In genomic region chr17:77182205-77182604, GRCh38 we compare ENCODE assay signal across 9 cellular contexts. TPM values are rescaled to one million over a fixed set of nuclear protein-coding genes. Genes with fewer than 3 reads are reported as not detected.
DNase-seq lines count a peak whose midpoint lies in the region; TF ChIP-seq lines count a peak whose summit lies in the region.
"Had no signal": no experiment of that assay in that cellular context is flagged by ENCODE, and none has a peak within 500 bp of the region (broad histone marks: within the 10 kb centered on the region; RNA-seq: fewer than 3 reads in every experiment).

No MANE protein-coding gene starts in this region.

- no peaks in the 10 kb centered on the region for H3K9me2 ChIP-seq in OCI-LY7 (ENCODE audit: insufficient read depth, low read length)

- H3K4me3 ChIP-seq in OCI-LY7 (ENCODE audit: low read depth, low read length, poor library complexity, severe bottlenecking) (peak overlapping the region; percentile 25), stomach (no peak overlapping the region)

- H3K27me3 Mint-ChIP-seq in activated T-cell treated with anti-CD3 and anti-CD28 coated beads, Interleukin-2, amount 50 U/mL, for 24 hours = no peaks in the 10 kb centered on the region

- peaks cover 49% of the 10 kb centered on the region for H3K4me1 Mint-ChIP-seq in activated T-cell treated with anti-CD3 and anti-CD28 coated beads, Interleukin-2, amount 50 U/mL, for 24 hours (ENCODE audit: low read depth)

- H3K4me1 ChIP-seq in OCI-LY7 (ENCODE audit: insufficient read depth, low read length, poor library complexity, severe bottlenecking) (peaks cover 71% of the 10 kb centered on the region), stomach (peaks cover 53 to 91% (median 71%) of the 10 kb centered on the region in 4 donors)

- no peak for TF ChIP-seq POLR2A in stomach (IDR thresholded peaks at IDR 0.05)

- H3K27ac ChIP-seq in OCI-LY7 (ENCODE audit: low read depth, low read length, poor library complexity, severe bottlenecking) (peak overlapping the region; percentile 7), stomach (peak overlapping the region in 4 of 5 donors; percentile 26 to 65 (median 56))
- H3K27ac ChIP-seq: KMS-11 had no signal

- no peak overlapping the region for H2AFZ ChIP-seq in OCI-LY7 (ENCODE audit: low read length)

- H3K36me3 ChIP-seq in OCI-LY7 (ENCODE audit: insufficient read depth, low read length) (peaks cover 79% of the 10 kb centered on the region), stomach (peaks cover 0 to 13% (median 2%) of the 10 kb centered on the region in 4 donors)

- no peak for TF ChIP-seq EP300 in stomach (IDR thresholded peaks at IDR 0.05)

- H3K27me3 ChIP-seq in stomach = no peaks in the 10 kb centered on the region

- no peaks in the 10 kb centered on the region for H3K9me3 Mint-ChIP-seq in activated T-cell treated with anti-CD3 and anti-CD28 coated beads, Interleukin-2, amount 50 U/mL, for 24 hours

- BruUV-seq in OCI-LY7 (replicated peaks; lab: Mats Ljungman, UMichigan) = no TSS peak

- H3K36me3 Mint-ChIP-seq in activated T-cell treated with anti-CD3 and anti-CD28 coated beads, Interleukin-2, amount 50 U/mL, for 24 hours (ENCODE audit: low read depth) = peaks cover 5% of the 10 kb centered on the region

- H3K9me3 ChIP-seq in OCI-LY7 (ENCODE audit: low read length) (no peaks in the 10 kb centered on the region), stomach (no peaks in the 10 kb centered on the region)

- WGBS in stomach, 5 donors = 32 to 60% (median 58%) methylated on average over 2 of the region's 2 CpGs

- H3K4me3 Mint-ChIP-seq in activated T-cell treated with anti-CD3 and anti-CD28 coated beads, Interleukin-2, amount 50 U/mL, for 24 hours = peak overlapping the region; percentile 63

- TF ChIP-seq CTCF in OCI-LY7 (conservative IDR thresholded peaks at IDR 0.05; ENCODE audit: low read length) = no peak
- no peak for TF ChIP-seq CTCF in stomach (IDR thresholded peaks at IDR 0.05)

- H4K20me1 ChIP-seq in OCI-LY7 (ENCODE audit: insufficient read depth, low read length) = peaks cover 60% of the 10 kb centered on the region

- POLR2A ChIA-PET in OCI-LY7 (lab: Charles Lee) = interaction anchor here (0.5 to 2.6 kb wide), 10 partner anchors 10 to 566 kb away, joined by 3 to 13 read pairs (median 4); partner anchors contain the start of gene SEC14L1

- peak overlapping the region; percentile 91 for H3K27ac Mint-ChIP-seq in activated T-cell treated with anti-CD3 and anti-CD28 coated beads, Interleukin-2, amount 50 U/mL, for 24 hours

- intact Hi-C loops in OCI-LY7 (cut with micrococcal nuclease; ENCODE audit: unreplicated experiment) = loop anchor here (2.0 kb wide), 1 partner anchor 35 kb away; no protein-coding TSS in a partner anchor
- intact Hi-C loops in stomach (cut with DNase I; ENCODE audit: low total_unique reads) = no loop called here

- CTCF ChIA-PET in OCI-LY7 (lab: Charles Lee; ENCODE audit: unreplicated experiment) = interaction anchor here (0.7 to 1.1 kb wide), 2 partner anchors 26 to 31 kb away, joined by 3 read pairs; no protein-coding TSS in a partner anchor

- no peak for DNase-seq in activated T-cell treated with anti-CD3 and anti-CD28 coated beads, Interleukin-2, amount 50 U/mL, for 24 hours
- no peak for DNase-seq in activated T-cell treated with anti-CD3 and anti-CD28 coated beads, Interleukin-2, amount 50 U/mL, for 1 hour
- DNase-seq in OCI-LY7 (ENCODE audit: low spot score) (peak; percentile 26), dermis microvascular lymphatic vessel endothelial cell (ENCODE audit: low read depth in 2 of 2) (peak; percentile 44 to 61), stomach (no peak), Ammon's horn (ENCODE audit: low spot score) (no peak), NCI-H345 treated with DMSO at 0.1 percent for 48 hours (lab: John Stamatoyannopoulos, UW; ENCODE audit: unreplicated experiment) (no peak), HK-2 (ENCODE audit: unreplicated experiment) (no peak)

- H3K4me2 ChIP-seq in OCI-LY7 (ENCODE audit: low read length) = peak overlapping the region; percentile 58
- H3K4me2 ChIP-seq: KMS-11 had no signal

- peaks cover 99% of the 10 kb centered on the region for H3K79me2 ChIP-seq in OCI-LY7 (ENCODE audit: insufficient read depth, low read depth, low read length)

RNA-seq across cellular contexts. Expression of gene SEC14L1, which starts 41.4 kb away (rescaled TPM):
- total RNA-seq in OCI-LY7 (2014; rRNA removed; shearing (Covaris generic)) = 123 and 137 TPM in 2 replicates
- total RNA-seq in OCI-LY7 (2022) (227 and 321 TPM in 2 replicates), dermis microvascular lymphatic vessel endothelial cell (192 and 196 TPM in 2 replicates), stomach (100 to 1,000 TPM in 1 of 5 donors, 10 to 100 TPM in 3, 1 to 10 TPM in 1; 3.2 to 106 (median 60.1) TPM)
- 10 to 100 TPM; 17.0 to 39.5 (median 30.2) TPM for polyA plus RNA-seq in stomach

Comparison
In these comparisons a context has a peak if more than half of its experiments do, and no peak if none do; other contexts are left out.
1. DNase-seq: peak in OCI-LY7 (single experiment) and dermis microvascular lymphatic vessel endothelial cell (2 of 2); none in activated T-cell treated with anti-CD3 and anti-CD28 coated beads, Interleukin-2, amount 50 U/mL, for 24 hours (single experiment), activated T-cell treated with anti-CD3 and anti-CD28 coated beads, Interleukin-2, amount 50 U/mL, for 1 hour (single experiment), stomach (single experiment), Ammon's horn (single experiment), NCI-H345 treated with DMSO at 0.1 percent for 48 hours (single experiment) and HK-2 (single experiment).